In genomic region chr1:109687109-109687508, GRCh38 we compare ENCODE assay signal across 11 cellular contexts. TPM values are rescaled to one million over a fixed set of nuclear protein-coding genes. Genes with fewer than 3 reads are reported as not detected.
DNase-seq lines count a peak whose midpoint lies in the region; ATAC-seq and TF ChIP-seq lines count a peak whose summit lies in the region.
"Not testable (repeated sequence)": the region's sequence is repeated elsewhere in the genome, so short reads cannot be mapped to it uniquely, and the experiment has no call there.
"Had no signal": no experiment of that assay in that cellular context is flagged by ENCODE, and none has a peak within 500 bp of the region (broad histone marks: within the 10 kb centered on the region; RNA-seq: fewer than 3 reads in every experiment).

No MANE protein-coding gene starts in this region.

- peak overlapping the region; percentile 63 for H2AFZ ChIP-seq in mesenchymal stem cell (ENCODE audit: low read depth, low read length)

- H3K79me1 ChIP-seq in mesenchymal stem cell (replicated peaks; ENCODE audit: low read length, poor library complexity, severe bottlenecking): not testable (repeated sequence)

- H3K36me3 ChIP-seq in endodermal cell (ENCODE audit: control insufficient read depth, insufficient read depth, low read length); mesenchymal stem cell (ENCODE audit: control insufficient read depth in 1 of 2, insufficient read depth in 2 of 2, low read depth in 1 of 2, low read length in 2 of 2); ovary: not testable (repeated sequence)

- H2BK5ac ChIP-seq in mesenchymal stem cell (ENCODE audit: low read depth, low read length, poor library complexity, severe bottlenecking): not testable (repeated sequence)

- H2AK5ac ChIP-seq in mesenchymal stem cell (ENCODE audit: low read length, severe bottlenecking): not testable (repeated sequence)

- not testable (repeated sequence) for H3K27me3 ChIP-seq in endodermal cell (ENCODE audit: control insufficient read depth, insufficient read depth, low read length, poor library complexity, severe bottlenecking); mesenchymal stem cell (ENCODE audit: control insufficient read depth in 1 of 2, insufficient read depth in 1 of 2, low read length in 2 of 2); ovary

- H3K4ac ChIP-seq in mesenchymal stem cell (ENCODE audit: low read depth in 1 of 2, low read length in 2 of 2): not testable (repeated sequence)

- peak overlapping the region; percentile 91 for H3K4me3 Mint-ChIP-seq in T-helper 1 cell treated with Interleukin-12 subunit alpha and Interleukin-12 subunit beta and Interleukin-4 antibody, amounts not matched to agents 30 μg/mL and 1 μg/mL, for 36 hours
- H3K4me3 Mint-ChIP-seq in endodermal cell: peak overlapping the region; percentile 55

- H3K9ac ChIP-seq in endodermal cell (ENCODE audit: extremely low read depth, low read length, poor library complexity, severe bottlenecking); mesenchymal stem cell (ENCODE audit: low read length): not testable (repeated sequence)

- not testable (repeated sequence) for TF ChIP-seq EP300 in ovary (IDR thresholded peaks at IDR 0.05)

- H4K91ac ChIP-seq in mesenchymal stem cell (ENCODE audit: low read length): not testable (repeated sequence)

- WGBS in endodermal cell (ENCODE audit: insufficient coverage in 1 of 2, insufficient read length in 1 of 2), 2 experiments: 95% methylated on average over 6 of the region's 11 CpGs; no CpG with 5 or more reads in 1 of the 2 experiments
- 45% methylated on average over 8 of the region's 11 CpGs for WGBS in mesenchymal stem cell
- 16 to 48% (median 27%) methylated on average over 3 to 11 of the region's 11 CpGs for whole genome bisulfite sequencing in ovary, 3 donors

- peak overlapping the region; percentile 83 for H4K8ac ChIP-seq in mesenchymal stem cell (ENCODE audit: low read length)

- peaks cover 20% of the 10 kb centered on the region for H3K36me3 Mint-ChIP-seq in T-helper 1 cell treated with Interleukin-12 subunit alpha and Interleukin-12 subunit beta and Interleukin-4 antibody, amounts not matched to agents 30 μg/mL and 1 μg/mL, for 36 hours (ENCODE audit: low read depth)
- not testable (repeated sequence) for H3K36me3 Mint-ChIP-seq in endodermal cell (ENCODE audit: low read depth)

- H3K9me3 Mint-ChIP-seq in T-helper 1 cell treated with Interleukin-12 subunit alpha and Interleukin-12 subunit beta and Interleukin-4 antibody, amounts not matched to agents 30 μg/mL and 1 μg/mL, for 36 hours; endodermal cell: not testable (repeated sequence)

- peak; percentile 17 for ATAC-seq in GM19043 (IDR thresholded peaks at IDR 0.05; ENCODE audit: low read depth, unreplicated experiment)
- peak; percentile 3 for ATAC-seq in HG03280 (IDR thresholded peaks at IDR 0.05; ENCODE audit: unreplicated experiment)

- not testable (repeated sequence) for TF ChIP-seq CTCF in AG09309 (IDR thresholded peaks at IDR 0.05; ENCODE audit: control insufficient read depth, insufficient read depth, low read depth, low read length, missing control alignments); endodermal cell (conservative IDR thresholded peaks at IDR 0.05); ovary (IDR thresholded peaks at IDR 0.05)

- not testable (repeated sequence) for H3K18ac ChIP-seq in mesenchymal stem cell (ENCODE audit: low read depth in 1 of 2, low read length in 2 of 2)

- H2BK12ac ChIP-seq in mesenchymal stem cell (ENCODE audit: low read length in 2 of 2): not testable (repeated sequence)

- not testable (repeated sequence) for H3K9me3 ChIP-seq in endodermal cell (ENCODE audit: control insufficient read depth, low read length); mesenchymal stem cell (ENCODE audit: control insufficient read depth, low read length); ovary

- not testable (repeated sequence) for H3K4me1 ChIP-seq in endodermal cell (ENCODE audit: control insufficient read depth, insufficient read depth, low read length); mesenchymal stem cell (ENCODE audit: control insufficient read depth, insufficient read depth, low read depth, low read length); ovary (ENCODE audit: insufficient read depth)

- intact Hi-C loops in ovary (cut with DNase I): not testable (repeated sequence)

- not testable (repeated sequence) for H2BK120ac ChIP-seq in mesenchymal stem cell (ENCODE audit: low read depth, low read length)

- not testable (repeated sequence) for H3K27me3 Mint-ChIP-seq in T-helper 1 cell treated with Interleukin-12 subunit alpha and Interleukin-12 subunit beta and Interleukin-4 antibody, amounts not matched to agents 30 μg/mL and 1 μg/mL, for 36 hours (ENCODE audit: low read depth); endodermal cell (ENCODE audit: insufficient read depth)

- DNase-seq in AG09309 (ENCODE audit: low read depth); endodermal cell; mesenchymal stem cell; ovary: not testable (repeated sequence)

- H3K27ac Mint-ChIP-seq in T-helper 1 cell treated with Interleukin-12 subunit alpha and Interleukin-12 subunit beta and Interleukin-4 antibody, amounts not matched to agents 30 μg/mL and 1 μg/mL, for 36 hours: peak overlapping the region; percentile 91
- peak overlapping the region; percentile 66 for H3K27ac Mint-ChIP-seq in endodermal cell

- not testable (repeated sequence) for H2BK15ac ChIP-seq in mesenchymal stem cell (ENCODE audit: low read depth, poor library complexity, severe bottlenecking)

- H3K4me2 ChIP-seq in mesenchymal stem cell (ENCODE audit: low read length, poor library complexity, severe bottlenecking): peak overlapping the region; percentile 16

- H3K4me1 Mint-ChIP-seq in T-helper 1 cell treated with Interleukin-12 subunit alpha and Interleukin-12 subunit beta and Interleukin-4 antibody, amounts not matched to agents 30 μg/mL and 1 μg/mL, for 36 hours (ENCODE audit: low read depth): peaks cover 20% of the 10 kb centered on the region
- not testable (repeated sequence) for H3K4me1 Mint-ChIP-seq in endodermal cell

- H3K27ac ChIP-seq in angular gyrus (ENCODE audit: low read depth, low read length) (peak overlapping the region; percentile 70), ovary (peak overlapping the region in 1 of 2 donors; percentile 88)
- not testable (repeated sequence) for H3K27ac ChIP-seq in endodermal cell (ENCODE audit: low read depth, low read length); mesenchymal stem cell (ENCODE audit: low read length, poor library complexity, severe bottlenecking)

- not testable (repeated sequence) for TF ChIP-seq POLR2A in ovary (IDR thresholded peaks at IDR 0.05)

- H3K23ac ChIP-seq in mesenchymal stem cell (ENCODE audit: low read length in 2 of 2): not testable (repeated sequence)

- H3K4me3 ChIP-seq in AG09309 (ENCODE audit: control insufficient read depth, low read depth, low read length) (peak overlapping the region; percentile 64), ovary (peak overlapping the region; percentile 35)
- H3K4me3 ChIP-seq in endodermal cell (ENCODE audit: low read length); mesenchymal stem cell (ENCODE audit: insufficient read depth in 1 of 2, low read depth in 1 of 2, low read length in 2 of 2): not testable (repeated sequence)

- H3K14ac ChIP-seq in mesenchymal stem cell (ENCODE audit: low read length in 2 of 2): not testable (repeated sequence)

RNA-seq across cellular contexts. Expression of gene GSTM1, which starts 0.5 kb away (rescaled TPM):
- total RNA-seq in endodermal cell (10 to 100 TPM; 23.0 to 65.6 TPM), ovary (100 to 1,000 TPM in 2 of 7 donors, 10 to 100 TPM in 1, under 1 TPM in 1, not detected in 3; 0.32 to 482 (median 153) TPM)
- not detected for polyA plus RNA-seq in endodermal cell (2013, experiment 1 of 2)
- polyA plus RNA-seq in endodermal cell (2013, experiment 2 of 2): not detected
- 33.6 TPM for polyA plus RNA-seq in mesenchymal stem cell (2013, experiment 1 of 2)
- polyA plus RNA-seq in mesenchymal stem cell (2013, experiment 2 of 2): 34.4 TPM
- 100 to 1,000 TPM; 169 to 193 TPM for polyA plus RNA-seq in ovary
- total RNA-seq: activated CD4-positive, alpha-beta memory T cell treated with anti-CD3 and anti-CD28 coated beads, Interleukin-2, amount 10 ng/mL, durations not matched to agents 7 days and 5 days; esophagus mucosa; PC-3 had no signal

RNA-seq across cellular contexts. Expression of gene GSTM2, which starts 19.3 kb away (rescaled TPM):
- total RNA-seq in endodermal cell (10 to 100 TPM; 18.4 to 30.3 TPM), ovary (100 to 1,000 TPM; 101 to 318 (median 195) TPM)
- polyA plus RNA-seq in endodermal cell (2013, experiment 1 of 2): 68.2 TPM
- 52.4 TPM for polyA plus RNA-seq in endodermal cell (2013, experiment 2 of 2)
- 75.2 TPM for polyA plus RNA-seq in mesenchymal stem cell (2013, experiment 1 of 2)
- polyA plus RNA-seq in mesenchymal stem cell (2013, experiment 2 of 2): 70.3 TPM
- polyA plus RNA-seq in ovary: 100 to 1,000 TPM; 202 to 209 TPM

RNA-seq across cellular contexts. Expression of gene GSTM5, which starts 24.9 kb away (rescaled TPM):
- total RNA-seq in endodermal cell (under 1 TPM; 0.13 to 0.70 TPM), ovary (100 to 1,000 TPM in 3 of 7 donors, 10 to 100 TPM in 4; 18.8 to 183 (median 95.8) TPM)
- not detected for polyA plus RNA-seq in endodermal cell (2013, experiment 1 of 2)
- polyA plus RNA-seq in endodermal cell (2013, experiment 2 of 2): not detected
- not detected for polyA plus RNA-seq in mesenchymal stem cell (2013, experiment 1 of 2)
- not detected for polyA plus RNA-seq in mesenchymal stem cell (2013, experiment 2 of 2)
- 100 to 1,000 TPM; 101 to 259 TPM for polyA plus RNA-seq in ovary
- total RNA-seq: activated CD4-positive, alpha-beta memory T cell treated with anti-CD3 and anti-CD28 coated beads, Interleukin-2, amount 10 ng/mL, durations not matched to agents 7 days and 5 days; PC-3 had no signal

RNA-seq across cellular contexts. Expression of gene GSTM4, which starts 31.2 kb away (rescaled TPM):
- total RNA-seq in endodermal cell (10 to 100 TPM; 20.1 to 28.5 TPM), ovary (10 to 100 TPM; 23.0 to 91.8 (median 47.2) TPM)
- 21.7 TPM for polyA plus RNA-seq in endodermal cell (2013, experiment 1 of 2)
- 16.9 TPM for polyA plus RNA-seq in endodermal cell (2013, experiment 2 of 2)
- polyA plus RNA-seq in mesenchymal stem cell (2013, experiment 1 of 2): 32.2 TPM
- 30.4 TPM for polyA plus RNA-seq in mesenchymal stem cell (2013, experiment 2 of 2)
- polyA plus RNA-seq in ovary: 100 to 1,000 TPM in 1 of 2 donors, 10 to 100 TPM in 1; 43.3 to 116 TPM

RNA-seq across cellular contexts. Expression of gene GSTM3, which starts 53.7 kb away (rescaled TPM):
- total RNA-seq in endodermal cell (10 to 100 TPM in 1 of 2 donors, 1 to 10 TPM in 1; 5.5 to 10.3 TPM), ovary (100 to 1,000 TPM in 5 of 7 donors, 10 to 100 TPM in 2; 75.8 to 278 (median 135) TPM)
- polyA plus RNA-seq in endodermal cell (2013, experiment 1 of 2): 43.1 TPM
- 43.6 TPM for polyA plus RNA-seq in endodermal cell (2013, experiment 2 of 2)
- 203 TPM for polyA plus RNA-seq in mesenchymal stem cell (2013, experiment 1 of 2)
- polyA plus RNA-seq in mesenchymal stem cell (2013, experiment 2 of 2): 207 TPM
- 100 to 1,000 TPM; 229 to 234 TPM for polyA plus RNA-seq in ovary

Comparison
In these comparisons a context has a peak if more than half of its experiments do, and no peak if none do; other contexts are left out.
1. RNA of gene GSTM5, which starts 24.9 kb away (total RNA-seq): 18.8 to 183 TPM in ovary; 0.13 to 0.70 TPM in endodermal cell; every median in the first group is over 10 times any median in the second.